In the genomic region with DNA sequence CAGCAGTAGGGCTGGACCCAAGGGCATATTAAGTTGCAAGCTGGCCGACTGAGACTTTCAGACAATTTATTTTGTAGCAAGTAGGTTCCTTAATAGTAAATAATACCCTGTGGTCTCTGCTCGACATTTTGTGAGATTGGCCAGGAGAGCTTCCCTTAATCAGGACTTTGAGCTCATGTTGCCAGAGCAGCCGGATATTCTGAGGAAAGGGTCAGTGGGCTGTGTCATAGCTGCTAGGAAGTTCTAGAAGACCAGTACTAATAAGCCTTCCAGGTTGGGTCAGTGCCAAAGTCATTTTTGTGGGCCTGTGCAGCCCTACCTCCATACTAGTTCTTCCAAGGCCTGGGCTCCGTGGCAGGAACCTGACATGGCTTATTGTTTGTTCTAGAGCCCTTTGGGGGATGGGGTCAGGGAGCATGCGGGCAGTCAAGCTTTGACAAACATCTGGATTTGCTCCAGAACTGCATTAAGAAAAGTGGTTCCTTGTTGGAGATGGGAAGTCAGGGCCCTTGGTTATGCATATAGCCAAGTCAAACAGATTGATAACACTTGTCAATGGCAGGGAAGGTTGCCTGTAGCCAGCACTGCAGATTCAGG, we compare ENCODE assay signal across 1 cellular context.
TF ChIP-seq lines count a peak whose summit lies in the region.

No MANE protein-coding gene starts in this region.

TF ChIP-seq in HepG2, 621 proteins besides CTCF, POLR2A, EP300 and RAD21 (continued from another document and continues in another):
- TF ChIP-seq, protein P1, sequence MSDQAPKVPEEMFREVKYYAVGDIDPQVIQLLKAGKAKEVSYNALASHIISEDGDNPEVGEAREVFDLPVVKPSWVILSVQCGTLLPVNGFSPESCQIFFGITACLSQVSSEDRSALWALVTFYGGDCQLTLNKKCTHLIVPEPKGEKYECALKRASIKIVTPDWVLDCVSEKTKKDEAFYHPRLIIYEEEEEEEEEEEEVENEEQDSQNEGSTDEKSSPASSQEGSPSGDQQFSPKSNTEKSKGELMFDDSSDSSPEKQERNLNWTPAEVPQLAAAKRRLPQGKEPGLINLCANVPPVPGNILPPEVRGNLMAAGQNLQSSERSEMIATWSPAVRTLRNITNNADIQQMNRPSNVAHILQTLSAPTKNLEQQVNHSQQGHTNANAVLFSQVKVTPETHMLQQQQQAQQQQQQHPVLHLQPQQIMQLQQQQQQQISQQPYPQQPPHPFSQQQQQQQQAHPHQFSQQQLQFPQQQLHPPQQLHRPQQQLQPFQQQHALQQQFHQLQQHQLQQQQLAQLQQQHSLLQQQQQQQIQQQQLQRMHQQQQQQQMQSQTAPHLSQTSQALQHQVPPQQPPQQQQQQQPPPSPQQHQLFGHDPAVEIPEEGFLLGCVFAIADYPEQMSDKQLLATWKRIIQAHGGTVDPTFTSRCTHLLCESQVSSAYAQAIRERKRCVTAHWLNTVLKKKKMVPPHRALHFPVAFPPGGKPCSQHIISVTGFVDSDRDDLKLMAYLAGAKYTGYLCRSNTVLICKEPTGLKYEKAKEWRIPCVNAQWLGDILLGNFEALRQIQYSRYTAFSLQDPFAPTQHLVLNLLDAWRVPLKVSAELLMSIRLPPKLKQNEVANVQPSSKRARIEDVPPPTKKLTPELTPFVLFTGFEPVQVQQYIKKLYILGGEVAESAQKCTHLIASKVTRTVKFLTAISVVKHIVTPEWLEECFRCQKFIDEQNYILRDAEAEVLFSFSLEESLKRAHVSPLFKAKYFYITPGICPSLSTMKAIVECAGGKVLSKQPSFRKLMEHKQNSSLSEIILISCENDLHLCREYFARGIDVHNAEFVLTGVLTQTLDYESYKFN (CRISPR knock-in tag; conservative IDR thresholded peaks at IDR 0.05) = peak; percentile 60; the same call in 1 of the 2 replicates
- TF ChIP-seq KLF16 (CRISPR knock-in tag; IDR thresholded peaks at IDR 0.05) (peak in 1 of 2 experiments; percentile 21; a peak in 1 of 4 replicates), ZNF121 (CRISPR knock-in tag; IDR thresholded peaks at IDR 0.05) (peak; percentile 7; the same call in 1 of the 2 replicates), SPEN (CRISPR knock-in tag; IDR thresholded peaks at IDR 0.05; ENCODE audit: low read depth) (no peak), SSRP1 (CRISPR knock-in tag; IDR thresholded peaks at IDR 0.05) (no peak), RXRB (CRISPR knock-in tag; IDR thresholded peaks at IDR 0.05; ENCODE audit: borderline replicate concordance) (peak; percentile 33; the same call in 1 of the 2 replicates), TEAD2 (CRISPR knock-in tag; IDR thresholded peaks at IDR 0.05) (no peak), ERF (CRISPR knock-in tag; IDR thresholded peaks at IDR 0.05) (peak; percentile 58; the same call in 1 of the 2 replicates), KDM2A (CRISPR knock-in tag; IDR thresholded peaks at IDR 0.05; ENCODE audit: borderline replicate concordance, low read depth) (no peak), ELF3 (CRISPR knock-in tag; IDR thresholded peaks at IDR 0.05) (peak; percentile 15; the same call in 1 of the 2 replicates), HHEX (CRISPR knock-in tag; IDR thresholded peaks at IDR 0.05) (no peak), KAT8 (CRISPR knock-in tag; IDR thresholded peaks at IDR 0.05) (peak; percentile 36; the same call in 1 of the 2 replicates), HDAC1 (CRISPR knock-in tag; IDR thresholded peaks at IDR 0.05) (peak; percentile 40; the same call in 1 of the 2 replicates), HMG20B (CRISPR knock-in tag; conservative IDR thresholded peaks at IDR 0.05) (0 out of 2 replicates have a peak, but pooled peaks have one; percentile 31), ZNF317 (CRISPR knock-in tag; IDR thresholded peaks at IDR 0.05) (0 out of 2 replicates have a peak, but pooled peaks have one; percentile 24), TEAD3 (CRISPR knock-in tag; optimal IDR thresholded peaks at IDR 0.05; ENCODE audit: borderline replicate concordance) (peak; percentile 34), HNF4A (CRISPR knock-in tag; IDR thresholded peaks at IDR 0.05) (peak; percentile 69), GLI4 (CRISPR knock-in tag; IDR thresholded peaks at IDR 0.05; ENCODE audit: borderline replicate concordance) (no peak), ZNF670 (CRISPR knock-in tag; IDR thresholded peaks at IDR 0.05; ENCODE audit: borderline replicate concordance) (0 out of 2 replicates have a peak, but pooled peaks have one; percentile 58), MAFG (CRISPR knock-in tag; IDR thresholded peaks at IDR 0.05) (no peak), ZNF558 (CRISPR knock-in tag; IDR thresholded peaks at IDR 0.05; ENCODE audit: borderline replicate concordance) (no peak), ZBTB7A (CRISPR knock-in tag; IDR thresholded peaks at IDR 0.05) (0 out of 2 replicates have a peak, but pooled peaks have one; percentile 18), HDAC2 (CRISPR knock-in tag; IDR thresholded peaks at IDR 0.05) (0 out of 2 replicates have a peak, but pooled peaks have one; percentile 25), HOXA3 (CRISPR knock-in tag; IDR thresholded peaks at IDR 0.05) (peak; percentile 51; the same call in 1 of the 2 replicates), TCF7L2 (IDR thresholded peaks at IDR 0.05; ENCODE audit: low read depth, low read length) (no peak), SOX13 (IDR thresholded peaks at IDR 0.05) (no peak), SOX13 (CRISPR knock-in tag; conservative IDR thresholded peaks at IDR 0.05 in 1 of 2, IDR thresholded peaks at IDR 0.05 in 1 of 2) (0 out of 4 replicates have a peak, but pooled peaks of 1 of the 2 experiments have one; percentile 36), SIN3A (IDR thresholded peaks at IDR 0.05; ENCODE audit: borderline replicate concordance, low read depth, low read length) (0 out of 2 replicates have a peak, but pooled peaks have one; percentile 18), RCOR2 (CRISPR knock-in tag; IDR thresholded peaks at IDR 0.05) (peak; percentile 50; the same call in 1 of the 2 replicates), PPARG (CRISPR knock-in tag; conservative IDR thresholded peaks at IDR 0.05) (0 out of 2 replicates have a peak, but pooled peaks have one; percentile 25), ZSCAN12 (CRISPR knock-in tag; IDR thresholded peaks at IDR 0.05) (no peak), AKAP8 (CRISPR knock-in tag; IDR thresholded peaks at IDR 0.05) (no peak)
- TF ChIP-seq, protein P2, sequence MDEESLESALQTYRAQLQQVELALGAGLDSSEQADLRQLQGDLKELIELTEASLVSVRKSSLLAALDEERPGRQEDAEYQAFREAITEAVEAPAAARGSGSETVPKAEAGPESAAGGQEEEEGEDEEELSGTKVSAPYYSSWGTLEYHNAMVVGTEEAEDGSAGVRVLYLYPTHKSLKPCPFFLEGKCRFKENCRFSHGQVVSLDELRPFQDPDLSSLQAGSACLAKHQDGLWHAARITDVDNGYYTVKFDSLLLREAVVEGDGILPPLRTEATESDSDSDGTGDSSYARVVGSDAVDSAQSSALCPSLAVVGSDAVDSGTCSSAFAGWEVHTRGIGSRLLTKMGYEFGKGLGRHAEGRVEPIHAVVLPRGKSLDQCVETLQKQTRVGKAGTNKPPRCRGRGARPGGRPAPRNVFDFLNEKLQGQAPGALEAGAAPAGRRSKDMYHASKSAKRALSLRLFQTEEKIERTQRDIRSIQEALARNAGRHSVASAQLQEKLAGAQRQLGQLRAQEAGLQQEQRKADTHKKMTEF (CRISPR knock-in tag; IDR thresholded peaks at IDR 0.05) = 0 out of 2 replicates have a peak, but pooled peaks have one; percentile 32
- TF ChIP-seq, protein P3, sequence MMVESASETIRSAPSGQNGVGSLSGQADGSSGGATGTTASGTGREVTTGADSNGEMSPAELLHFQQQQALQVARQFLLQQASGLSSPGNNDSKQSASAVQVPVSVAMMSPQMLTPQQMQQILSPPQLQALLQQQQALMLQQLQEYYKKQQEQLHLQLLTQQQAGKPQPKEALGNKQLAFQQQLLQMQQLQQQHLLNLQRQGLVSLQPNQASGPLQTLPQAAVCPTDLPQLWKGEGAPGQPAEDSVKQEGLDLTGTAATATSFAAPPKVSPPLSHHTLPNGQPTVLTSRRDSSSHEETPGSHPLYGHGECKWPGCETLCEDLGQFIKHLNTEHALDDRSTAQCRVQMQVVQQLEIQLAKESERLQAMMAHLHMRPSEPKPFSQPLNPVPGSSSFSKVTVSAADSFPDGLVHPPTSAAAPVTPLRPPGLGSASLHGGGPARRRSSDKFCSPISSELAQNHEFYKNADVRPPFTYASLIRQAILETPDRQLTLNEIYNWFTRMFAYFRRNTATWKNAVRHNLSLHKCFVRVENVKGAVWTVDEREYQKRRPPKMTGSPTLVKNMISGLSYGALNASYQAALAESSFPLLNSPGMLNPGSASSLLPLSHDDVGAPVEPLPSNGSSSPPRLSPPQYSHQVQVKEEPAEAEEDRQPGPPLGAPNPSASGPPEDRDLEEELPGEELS (CRISPR knock-in tag; IDR thresholded peaks at IDR 0.05) = peak; percentile 10; the same call in 1 of the 2 replicates
- TF ChIP-seq, protein P4, sequence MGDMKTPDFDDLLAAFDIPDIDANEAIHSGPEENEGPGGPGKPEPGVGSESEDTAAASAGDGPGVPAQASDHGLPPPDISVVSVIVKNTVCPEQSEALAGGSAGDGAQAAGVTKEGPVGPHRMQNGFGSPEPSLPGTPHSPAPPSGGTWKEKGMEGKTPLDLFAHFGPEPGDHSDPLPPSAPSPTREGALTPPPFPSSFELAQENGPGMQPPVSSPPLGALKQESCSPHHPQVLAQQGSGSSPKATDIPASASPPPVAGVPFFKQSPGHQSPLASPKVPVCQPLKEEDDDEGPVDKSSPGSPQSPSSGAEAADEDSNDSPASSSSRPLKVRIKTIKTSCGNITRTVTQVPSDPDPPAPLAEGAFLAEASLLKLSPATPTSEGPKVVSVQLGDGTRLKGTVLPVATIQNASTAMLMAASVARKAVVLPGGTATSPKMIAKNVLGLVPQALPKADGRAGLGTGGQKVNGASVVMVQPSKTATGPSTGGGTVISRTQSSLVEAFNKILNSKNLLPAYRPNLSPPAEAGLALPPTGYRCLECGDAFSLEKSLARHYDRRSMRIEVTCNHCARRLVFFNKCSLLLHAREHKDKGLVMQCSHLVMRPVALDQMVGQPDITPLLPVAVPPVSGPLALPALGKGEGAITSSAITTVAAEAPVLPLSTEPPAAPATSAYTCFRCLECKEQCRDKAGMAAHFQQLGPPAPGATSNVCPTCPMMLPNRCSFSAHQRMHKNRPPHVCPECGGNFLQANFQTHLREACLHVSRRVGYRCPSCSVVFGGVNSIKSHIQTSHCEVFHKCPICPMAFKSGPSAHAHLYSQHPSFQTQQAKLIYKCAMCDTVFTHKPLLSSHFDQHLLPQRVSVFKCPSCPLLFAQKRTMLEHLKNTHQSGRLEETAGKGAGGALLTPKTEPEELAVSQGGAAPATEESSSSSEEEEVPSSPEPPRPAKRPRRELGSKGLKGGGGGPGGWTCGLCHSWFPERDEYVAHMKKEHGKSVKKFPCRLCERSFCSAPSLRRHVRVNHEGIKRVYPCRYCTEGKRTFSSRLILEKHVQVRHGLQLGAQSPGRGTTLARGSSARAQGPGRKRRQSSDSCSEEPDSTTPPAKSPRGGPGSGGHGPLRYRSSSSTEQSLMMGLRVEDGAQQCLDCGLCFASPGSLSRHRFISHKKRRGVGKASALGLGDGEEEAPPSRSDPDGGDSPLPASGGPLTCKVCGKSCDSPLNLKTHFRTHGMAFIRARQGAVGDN (CRISPR knock-in tag; IDR thresholded peaks at IDR 0.05) = peak; percentile 39; the same call in 1 of the 2 replicates
- TF ChIP-seq, protein P5, sequence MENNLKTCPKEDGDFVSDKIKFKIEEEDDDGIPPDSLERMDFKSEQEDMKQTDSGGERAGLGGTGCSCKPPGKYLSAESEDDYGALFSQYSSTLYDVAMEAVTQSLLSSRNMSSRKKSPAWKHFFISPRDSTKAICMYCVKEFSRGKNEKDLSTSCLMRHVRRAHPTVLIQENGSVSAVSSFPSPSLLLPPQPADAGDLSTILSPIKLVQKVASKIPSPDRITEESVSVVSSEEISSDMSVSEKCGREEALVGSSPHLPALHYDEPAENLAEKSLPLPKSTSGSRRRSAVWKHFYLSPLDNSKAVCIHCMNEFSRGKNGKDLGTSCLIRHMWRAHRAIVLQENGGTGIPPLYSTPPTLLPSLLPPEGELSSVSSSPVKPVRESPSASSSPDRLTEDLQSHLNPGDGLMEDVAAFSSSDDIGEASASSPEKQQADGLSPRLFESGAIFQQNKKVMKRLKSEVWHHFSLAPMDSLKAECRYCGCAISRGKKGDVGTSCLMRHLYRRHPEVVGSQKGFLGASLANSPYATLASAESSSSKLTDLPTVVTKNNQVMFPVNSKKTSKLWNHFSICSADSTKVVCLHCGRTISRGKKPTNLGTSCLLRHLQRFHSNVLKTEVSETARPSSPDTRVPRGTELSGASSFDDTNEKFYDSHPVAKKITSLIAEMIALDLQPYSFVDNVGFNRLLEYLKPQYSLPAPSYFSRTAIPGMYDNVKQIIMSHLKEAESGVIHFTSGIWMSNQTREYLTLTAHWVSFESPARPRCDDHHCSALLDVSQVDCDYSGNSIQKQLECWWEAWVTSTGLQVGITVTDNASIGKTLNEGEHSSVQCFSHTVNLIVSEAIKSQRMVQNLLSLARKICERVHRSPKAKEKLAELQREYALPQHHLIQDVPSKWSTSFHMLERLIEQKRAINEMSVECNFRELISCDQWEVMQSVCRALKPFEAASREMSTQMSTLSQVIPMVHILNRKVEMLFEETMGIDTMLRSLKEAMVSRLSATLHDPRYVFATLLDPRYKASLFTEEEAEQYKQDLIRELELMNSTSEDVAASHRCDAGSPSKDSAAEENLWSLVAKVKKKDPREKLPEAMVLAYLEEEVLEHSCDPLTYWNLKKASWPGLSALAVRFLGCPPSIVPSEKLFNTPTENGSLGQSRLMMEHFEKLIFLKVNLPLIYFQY (CRISPR knock-in tag; IDR thresholded peaks at IDR 0.05; ENCODE audit: borderline replicate concordance) = 0 out of 2 replicates have a peak, but pooled peaks have one; percentile 42
- TF ChIP-seq, protein P6, sequence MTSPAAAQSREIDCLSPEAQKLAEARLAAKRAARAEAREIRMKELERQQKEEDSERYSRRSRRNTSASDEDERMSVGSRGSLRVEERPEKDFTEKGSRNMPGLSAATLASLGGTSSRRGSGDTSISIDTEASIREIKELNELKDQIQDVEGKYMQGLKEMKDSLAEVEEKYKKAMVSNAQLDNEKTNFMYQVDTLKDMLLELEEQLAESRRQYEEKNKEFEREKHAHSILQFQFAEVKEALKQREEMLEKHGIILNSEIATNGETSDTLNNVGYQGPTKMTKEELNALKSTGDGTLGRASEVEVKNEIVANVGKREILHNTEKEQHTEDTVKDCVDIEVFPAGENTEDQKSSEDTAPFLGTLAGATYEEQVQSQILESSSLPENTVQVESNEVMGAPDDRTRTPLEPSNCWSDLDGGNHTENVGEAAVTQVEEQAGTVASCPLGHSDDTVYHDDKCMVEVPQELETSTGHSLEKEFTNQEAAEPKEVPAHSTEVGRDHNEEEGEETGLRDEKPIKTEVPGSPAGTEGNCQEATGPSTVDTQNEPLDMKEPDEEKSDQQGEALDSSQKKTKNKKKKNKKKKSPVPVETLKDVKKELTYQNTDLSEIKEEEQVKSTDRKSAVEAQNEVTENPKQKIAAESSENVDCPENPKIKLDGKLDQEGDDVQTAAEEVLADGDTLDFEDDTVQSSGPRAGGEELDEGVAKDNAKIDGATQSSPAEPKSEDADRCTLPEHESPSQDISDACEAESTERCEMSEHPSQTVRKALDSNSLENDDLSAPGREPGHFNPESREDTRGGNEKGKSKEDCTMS (CRISPR knock-in tag; conservative IDR thresholded peaks at IDR 0.05) = no peak
- TF ChIP-seq, protein P7, sequence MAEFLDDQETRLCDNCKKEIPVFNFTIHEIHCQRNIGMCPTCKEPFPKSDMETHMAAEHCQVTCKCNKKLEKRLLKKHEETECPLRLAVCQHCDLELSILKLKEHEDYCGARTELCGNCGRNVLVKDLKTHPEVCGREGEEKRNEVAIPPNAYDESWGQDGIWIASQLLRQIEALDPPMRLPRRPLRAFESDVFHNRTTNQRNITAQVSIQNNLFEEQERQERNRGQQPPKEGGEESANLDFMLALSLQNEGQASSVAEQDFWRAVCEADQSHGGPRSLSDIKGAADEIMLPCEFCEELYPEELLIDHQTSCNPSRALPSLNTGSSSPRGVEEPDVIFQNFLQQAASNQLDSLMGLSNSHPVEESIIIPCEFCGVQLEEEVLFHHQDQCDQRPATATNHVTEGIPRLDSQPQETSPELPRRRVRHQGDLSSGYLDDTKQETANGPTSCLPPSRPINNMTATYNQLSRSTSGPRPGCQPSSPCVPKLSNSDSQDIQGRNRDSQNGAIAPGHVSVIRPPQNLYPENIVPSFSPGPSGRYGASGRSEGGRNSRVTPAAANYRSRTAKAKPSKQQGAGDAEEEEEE (CRISPR knock-in tag; IDR thresholded peaks at IDR 0.05; ENCODE audit: borderline replicate concordance) = no peak
